34 cellular contexts compared by ENCODE assay signal in the genomic region with DNA sequence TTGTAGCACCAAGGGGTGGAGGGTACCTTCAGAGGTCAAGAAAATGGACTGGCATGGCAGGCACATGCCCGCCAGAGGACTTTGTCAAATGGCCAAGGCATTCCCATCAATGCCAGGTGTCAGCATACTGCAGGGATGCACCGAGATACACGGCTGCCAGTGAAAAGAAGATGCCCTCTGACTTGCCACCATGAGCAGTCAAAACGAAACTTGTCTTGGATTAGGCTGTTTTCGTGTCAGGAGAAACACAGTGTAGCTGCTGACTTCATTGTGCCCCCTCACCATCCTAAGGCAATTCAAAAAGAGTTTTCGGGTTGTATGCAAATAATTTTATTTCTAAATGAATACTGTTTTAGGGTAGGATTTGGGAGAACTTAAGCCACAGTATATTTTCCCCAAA.
"Had no signal": no experiment of that assay in that cellular context is flagged by ENCODE, and none has a peak within 500 bp of the region (broad histone marks: within the 10 kb centered on the region; RNA-seq: fewer than 3 reads in every experiment).

No MANE protein-coding gene starts in this region.

- H3K27me3 ChIP-seq: MG63 had no signal

- DNase-seq: Karpas-422, Kasumi-1, MG63, MM.1S, MV-4-11, NCI-H1048, NCI-H1092, NCI-H1092 treated with DMSO at 0.1 percent for 48 hours, NCI-H1105, NCI-H1105 treated with DMSO at 0.1 percent for 48 hours, NCI-H1417, NCI-H1417 treated with DMSO at 0.1 percent for 48 hours, NCI-H1436, NCI-H1436 treated with DMSO at 0.1 percent for 48 hours, NCI-H146, NCI-H1694, NCI-H1694 treated with DMSO at 0.1 percent for 48 hours, NCI-H187 treated with DMSO at 0.1 percent for 48 hours, NCI-H1930, NCI-H2029, NCI-H2029 treated with DMSO at 0.1 percent for 48 hours, NCI-H2081, NCI-H2081 treated with DMSO at 0.1 percent for 48 hours, NCI-H2107, NCI-H2171, NCI-H2171 treated with DMSO at 0.1 percent for 48 hours, NCI-H2227 treated with DMSO at 0.1 percent for 48 hours, NCI-H226, NCI-H345, NCI-H446, NCI-H446 treated with DMSO at 0.1 percent for 48 hours, NCI-H510A, NCI-H510A treated with DMSO at 0.1 percent for 48 hours, NCI-H524 had no signal

- H3K4me3 ChIP-seq: MG63 had no signal

- H3K9me3 ChIP-seq: MG63 had no signal
